Comparison of ENCODE assay signal across 17 cellular contexts in genomic region chr14:41899416-41899815, GRCh38.
DNase-seq lines count a peak whose midpoint lies in the region; FAIRE-seq and TF ChIP-seq lines count a peak whose summit lies in the region.
"Had no signal": no experiment of that assay in that cellular context is flagged by ENCODE, and none has a peak within 500 bp of the region (broad histone marks: within the 10 kb centered on the region; RNA-seq: fewer than 3 reads in every experiment).

No MANE protein-coding gene starts in this region.

- TF ChIP-seq CTCF in AG10803 (conservative IDR thresholded peaks at IDR 0.05; ENCODE audit: low read length) (no peak), GM13976 (IDR thresholded peaks at IDR 0.05; ENCODE audit: borderline replicate concordance, control extremely low read depth, extremely low read depth, insufficient read depth, missing control alignments) (no peak), GM13977 (IDR thresholded peaks at IDR 0.05; ENCODE audit: extremely low read depth, insufficient read depth, missing control alignments) (no peak)

- no peak overlapping the region for H3K4me3 ChIP-seq in AG10803 (ENCODE audit: low read length)
- H3K4me3 ChIP-seq: tibial nerve had no signal

- in situ Hi-C loops in GM13976 (cut with MboI; ENCODE audit: low sequenced_read_pairs, unreplicated experiment) (no loop called here), GM13977 (cut with MboI; ENCODE audit: low pct_unique_long_range_greater_than_20kb, low sequenced_read_pairs, unreplicated experiment) (no loop called here)

- FAIRE-seq in endometrium (lab: Jason Lieb, UNC) = peak; percentile 29

- DNase-seq in AG10803 (ENCODE audit: low read depth) (peak; percentile 0), NCI-H1436 treated with DMSO at 0.1 percent for 48 hours (lab: John Stamatoyannopoulos, UW) (peak; percentile 35), NCI-H524 treated with DMSO at 0.1 percent for 48 hours (lab: John Stamatoyannopoulos, UW) (peak; percentile 100), GM13976 (ENCODE audit: low spot score) (no peak), HUDEP-2 (lab: John Stamatoyannopoulos, UW; ENCODE audit: unreplicated experiment in 76 of 76) (no peak), GM13977 (ENCODE audit: low spot score) (no peak)
- DNase-seq in stimulated activated CD4-positive, alpha-beta T cell treated with anti-CD3 and anti-CD28 coated beads, Interleukin-4, amount 100 ng/mL, for 24 hours = no peak
- DNase-seq: activated CD4-positive, alpha-beta T cell treated with anti-CD3 and anti-CD28 coated beads for 36 hours; activated naive CD8-positive, alpha-beta T cell treated with anti-CD3 and anti-CD28 coated beads, Interleukin-2, amount 10 ng/mL, durations not matched to agents 7 days and 5 days; activated T-cell treated with anti-CD3 and anti-CD28 coated beads, Interleukin-2, amount 50 U/mL, for 24 hours; CD8-positive, alpha-beta T cell; cerebellar nuclear complex; midbrain; right cardiac atrium; stimulated activated CD4-positive, alpha-beta T cell treated with anti-CD3 and anti-CD28 coated beads, Interleukin-2, amount 100 ng/mL, for 48 hours had no signal

Comparison
In these comparisons a context has a peak if more than half of its experiments do, and no peak if none do; other contexts are left out.
1. DNase-seq: peak in AG10803 (single experiment), NCI-H1436 treated with DMSO at 0.1 percent for 48 hours (single experiment) and NCI-H524 treated with DMSO at 0.1 percent for 48 hours (single experiment); none in GM13976 (single experiment), stimulated activated CD4-positive, alpha-beta T cell treated with anti-CD3 and anti-CD28 coated beads, Interleukin-4, amount 100 ng/mL, for 24 hours (single experiment), HUDEP-2 (0 of 76) and GM13977 (single experiment).